29 cellular contexts compared by ENCODE assay signal in the genomic region with DNA sequence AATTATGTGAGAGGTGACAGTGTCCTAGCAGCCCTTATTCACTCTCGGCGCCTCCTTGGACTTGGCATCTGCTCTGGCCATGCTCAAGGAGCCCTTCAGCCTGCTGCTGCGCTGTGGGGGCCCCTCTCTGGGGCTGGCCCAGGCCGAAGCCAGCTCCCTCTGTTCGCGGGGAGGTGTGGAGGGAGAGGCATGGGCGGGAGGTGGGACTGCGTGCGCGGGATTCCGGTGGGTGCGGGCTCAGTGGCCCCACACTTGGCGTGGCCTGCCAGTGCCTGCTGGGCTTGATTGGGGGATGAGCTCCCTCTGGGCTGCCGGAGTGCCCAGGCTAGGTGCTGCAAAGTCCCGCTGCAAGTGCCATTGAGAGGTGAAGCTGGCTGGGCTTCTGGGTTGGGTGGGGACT.
"Had no signal": no experiment of that assay in that cellular context is flagged by ENCODE, and none has a peak within 500 bp of the region (broad histone marks: within the 10 kb centered on the region; RNA-seq: fewer than 3 reads in every experiment).

No MANE protein-coding gene starts in this region.

- H3K9me3 ChIP-seq: stomach, suprapubic skin, testis, thoracic aorta, thyroid gland, tibial artery, tibial nerve, transverse colon, upper lobe of left lung, upper lobe of right lung, uterus, vagina had no signal

- FAIRE-seq: urothelium cell line had no signal

- H3K4me1 Mint-ChIP-seq: stimulated activated effector memory CD8-positive, alpha-beta T cell treated with anti-CD3 and anti-CD28 coated beads, Interleukin-12 subunit alpha, Interleukin-12 subunit beta, amount 100 ng/mL, for 72 hours; stimulated activated naive CD8-positive, alpha-beta T cell treated with anti-CD3 and anti-CD28 coated beads, Interleukin-15, amount 100 ng/mL, for 72 hours had no signal

- DNase-seq: stimulated activated CD4-positive, alpha-beta T cell treated with anti-CD3 and anti-CD28 coated beads, Interleukin-2, amount 100 ng/mL, for 48 hours; stimulated activated CD4-positive, alpha-beta T cell treated with anti-CD3 and anti-CD28 coated beads, Interleukin-4, amount 100 ng/mL, for 1 hour; stimulated activated CD4-positive, alpha-beta T cell treated with anti-CD3 and anti-CD28 coated beads, Interleukin-4, amount 100 ng/mL, for 24 hours; stimulated activated CD4-positive, alpha-beta T cell treated with anti-CD3 and anti-CD28 coated beads, Interleukin-4, amount 100 ng/mL, for 4 hours; stimulated activated CD8-positive, alpha-beta memory T cell treated with anti-CD3 and anti-CD28 coated beads, Interleukin-4, amount 100 ng/mL, for 48 hours; stimulated activated naive B cell treated with anti-CD40 and anti-IgM and Interleukin-4, amounts not matched to agents 10 μg/mL and 1 μg/mL and 100 μg/mL, for 72 hours; stimulated activated naive CD4-positive, alpha-beta T cell; stimulated activated naive CD4-positive, alpha-beta T cell treated with Interleukin-2 at 50 U/mL for 16 hours; stimulated activated naive CD8-positive, alpha-beta T cell treated with anti-CD3 and anti-CD28 coated beads, Interleukin-15, amount 100 ng/mL, for 72 hours; stimulated activated naive CD8-positive, alpha-beta T cell treated with anti-CD3 and anti-CD28 coated beads, Interleukin-15, Interleukin-2, amounts not matched to agents 100 U/mL and 50 U/mL, for 24 hours; stomach; substantia nigra; testis; thyroid gland; tibial artery; transverse colon; trophoblast cell; upper lobe of right lung; uterus had no signal

- H3K27me3 ChIP-seq: stomach, suprapubic skin, testis, thyroid gland, tibial artery, tibial nerve, upper lobe of left lung, upper lobe of right lung, uterus, vagina had no signal

- H3K9me3 Mint-ChIP-seq: stimulated activated effector memory CD8-positive, alpha-beta T cell treated with anti-CD3 and anti-CD28 coated beads, Interleukin-12 subunit alpha, Interleukin-12 subunit beta, amount 100 ng/mL, for 72 hours; stimulated activated memory B cell treated with anti-CD40 and anti-IgM and Interleukin-4, amounts not matched to agents 10 μg/mL and 1 μg/mL and 100 μg/mL, for 72 hours; stimulated activated naive CD8-positive, alpha-beta T cell treated with anti-CD3 and anti-CD28 coated beads, Interleukin-15, amount 100 ng/mL, for 72 hours; stimulated activated naive CD8-positive, alpha-beta T cell treated with anti-CD3 and anti-CD28 coated beads, Interleukin-15, Interleukin-2, amounts not matched to agents 100 ng/mL and 50 ng/mL, for 24 hours; type B pancreatic cell had no signal

- H3K36me3 ChIP-seq: stomach, suprapubic skin, thoracic aorta, thyroid gland, tibial artery, tibial nerve, transverse colon, upper lobe of left lung, upper lobe of right lung, uterus, vagina had no signal

- H3K4me3 ChIP-seq: stomach, suprapubic skin, testis, thoracic aorta, thyroid gland, tibial artery, tibial nerve, transverse colon, upper lobe of left lung, upper lobe of right lung, uterus, vagina had no signal

- H3K4me3 Mint-ChIP-seq: stimulated activated effector memory CD8-positive, alpha-beta T cell treated with anti-CD3 and anti-CD28 coated beads, Interleukin-12 subunit alpha, Interleukin-12 subunit beta, amount 100 ng/mL, for 72 hours; stimulated activated memory B cell treated with anti-CD40 and anti-IgM and Interleukin-4, amounts not matched to agents 10 μg/mL and 1 μg/mL and 100 μg/mL, for 72 hours; stimulated activated naive B cell treated with anti-CD40 and anti-IgM and Interleukin-4, amounts not matched to agents 10 μg/mL and 1 μg/mL and 100 μg/mL, for 72 hours; stimulated activated naive CD8-positive, alpha-beta T cell treated with anti-CD3 and anti-CD28 coated beads, Interleukin-15, amount 100 ng/mL, for 72 hours; stimulated activated naive CD8-positive, alpha-beta T cell treated with anti-CD3 and anti-CD28 coated beads, Interleukin-15, Interleukin-2, amounts not matched to agents 100 ng/mL and 50 ng/mL, for 24 hours; type B pancreatic cell had no signal

- H3K27ac Mint-ChIP-seq: stimulated activated effector memory CD8-positive, alpha-beta T cell treated with anti-CD3 and anti-CD28 coated beads, Interleukin-12 subunit alpha, Interleukin-12 subunit beta, amount 100 ng/mL, for 72 hours; stimulated activated memory B cell treated with anti-CD40 and anti-IgM and Interleukin-4, amounts not matched to agents 10 μg/mL and 1 μg/mL and 100 μg/mL, for 72 hours; stimulated activated naive B cell treated with anti-CD40 and anti-IgM and Interleukin-4, amounts not matched to agents 10 μg/mL and 1 μg/mL and 100 μg/mL, for 72 hours; stimulated activated naive CD8-positive, alpha-beta T cell treated with anti-CD3 and anti-CD28 coated beads, Interleukin-15, amount 100 ng/mL, for 72 hours; stimulated activated naive CD8-positive, alpha-beta T cell treated with anti-CD3 and anti-CD28 coated beads, Interleukin-15, Interleukin-2, amounts not matched to agents 100 ng/mL and 50 ng/mL, for 24 hours; type B pancreatic cell had no signal

- H3K27ac ChIP-seq: stomach, suprapubic skin, testis, thoracic aorta, thyroid gland, tibial artery, tibial nerve, transverse colon, upper lobe of left lung, upper lobe of right lung, uterus, vagina had no signal

- H3K4me1 ChIP-seq: stomach, suprapubic skin, testis, thyroid gland, tibial artery, tibial nerve, transverse colon, upper lobe of left lung, upper lobe of right lung, uterus, vagina had no signal

- H3K36me3 Mint-ChIP-seq: stimulated activated effector memory CD8-positive, alpha-beta T cell treated with anti-CD3 and anti-CD28 coated beads, Interleukin-12 subunit alpha, Interleukin-12 subunit beta, amount 100 ng/mL, for 72 hours; stimulated activated memory B cell treated with anti-CD40 and anti-IgM and Interleukin-4, amounts not matched to agents 10 μg/mL and 1 μg/mL and 100 μg/mL, for 72 hours; stimulated activated naive B cell treated with anti-CD40 and anti-IgM and Interleukin-4, amounts not matched to agents 10 μg/mL and 1 μg/mL and 100 μg/mL, for 72 hours; type B pancreatic cell had no signal
